Comparison of ENCODE assay signal across 1 cellular context in the genomic region with DNA sequence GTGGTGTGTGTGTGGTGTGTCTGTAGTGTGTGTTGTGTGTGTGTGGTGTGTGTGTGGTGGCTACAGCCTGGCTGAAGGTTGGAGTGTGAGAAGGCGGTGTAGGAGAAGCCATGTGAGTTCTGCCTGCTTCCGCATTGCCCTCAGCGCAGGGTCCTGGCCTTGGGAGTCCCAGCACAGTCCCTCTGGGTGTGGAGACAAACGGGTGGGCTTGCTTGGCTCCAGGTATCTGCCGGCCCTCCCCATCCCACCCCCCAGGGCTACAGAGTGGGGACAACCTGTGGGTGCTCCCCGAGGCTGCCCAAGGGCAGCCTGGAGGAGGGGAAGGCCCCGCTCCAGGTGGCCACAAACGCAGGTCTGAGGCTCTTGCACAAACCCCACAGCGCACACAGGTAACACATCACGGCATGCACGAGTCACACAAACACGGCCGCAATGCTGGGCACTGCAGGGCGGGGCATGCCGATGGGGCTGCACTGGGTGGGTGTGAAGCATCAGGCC.
TF ChIP-seq lines count a peak whose summit lies in the region.

No MANE protein-coding gene starts in this region.

TF ChIP-seq in IMR-90, 13 proteins besides CTCF, POLR2A, EP300 and RAD21 (continued from another document):
- TF ChIP-seq, protein P1, sequence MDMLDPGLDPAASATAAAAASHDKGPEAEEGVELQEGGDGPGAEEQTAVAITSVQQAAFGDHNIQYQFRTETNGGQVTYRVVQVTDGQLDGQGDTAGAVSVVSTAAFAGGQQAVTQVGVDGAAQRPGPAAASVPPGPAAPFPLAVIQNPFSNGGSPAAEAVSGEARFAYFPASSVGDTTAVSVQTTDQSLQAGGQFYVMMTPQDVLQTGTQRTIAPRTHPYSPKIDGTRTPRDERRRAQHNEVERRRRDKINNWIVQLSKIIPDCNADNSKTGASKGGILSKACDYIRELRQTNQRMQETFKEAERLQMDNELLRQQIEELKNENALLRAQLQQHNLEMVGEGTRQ (IDR thresholded peaks at IDR 0.05; ENCODE audit: low read depth, low read length) = no peak
- TF ChIP-seq SMC3 (IDR thresholded peaks at IDR 0.05; ENCODE audit: low read depth, low read length) (no peak), MAFK (IDR thresholded peaks at IDR 0.05; ENCODE audit: low read depth, low read length) (no peak), MAZ (IDR thresholded peaks at IDR 0.05; ENCODE audit: borderline replicate concordance, low read depth, low read length) (no peak), CHD1 (IDR thresholded peaks at IDR 0.05; ENCODE audit: low read depth, low read length) (no peak), BHLHE40 (IDR thresholded peaks at IDR 0.05; ENCODE audit: low read depth, low read length) (no peak), CEBPB (IDR thresholded peaks at IDR 0.05; ENCODE audit: low read depth, low read length) (no peak)
